ENCODE assay signal across 9 cellular contexts in genomic region chr17:48841395-48841831, GRCh38. TPM values are rescaled to one million over a fixed set of nuclear protein-coding genes. Genes with fewer than 3 reads are reported as not detected.
A peak's percentile ranks its signal among the peaks of the same experiment; 100 is the strongest.
DNase-seq lines count a peak whose midpoint lies in the region; ATAC-seq and TF ChIP-seq lines count a peak whose summit lies in the region.
"Had no signal": no experiment of that assay in that cellular context is flagged by ENCODE, and none has a peak within 500 bp of the region (broad histone marks: within the 10 kb centered on the region; RNA-seq: fewer than 3 reads in every experiment).

No MANE protein-coding gene starts in this region.

- no peak for DNase-seq in BJ (ENCODE audit: low read depth)
- DNase-seq in activated B cell treated with CpG ODN at 0.5 μM for 24 hours = no peak
- peak; percentile 88 for DNase-seq in fibroblast of villous mesenchyme (ENCODE audit: low read depth)
- no peak for DNase-seq in NCI-H187 (lab: John Stamatoyannopoulos, UW)
- DNase-seq in SHP77 treated with DMSO at 0.1 percent for 48 hours (lab: John Stamatoyannopoulos, UW) = no peak

- POLR2A ChIA-PET in BJ (lab: Charles Lee) (no interaction called here), activated B cell treated with CpG ODN at 0.5 μM for 24 hours (lab: Charles Lee) (interaction anchor here (0.5 to 1.8 kb wide), 6 partner anchors 10 to 400 kb away, joined by 3 to 14 read pairs (median 4); partner anchors contain the start of genes CALCOCO2, SNF8 and TTLL6)

- H3K27ac Mint-ChIP-seq in activated B cell treated with CpG ODN at 0.5 μM for 24 hours = peak overlapping the region; percentile 93

- intact Hi-C loops in activated B cell treated with CpG ODN at 0.5 μM for 24 hours (cut with micrococcal nuclease) = loop anchor here (1.0 kb wide), 2 partner anchors 10 to 27 kb away; partner anchors contain the start of gene CALCOCO2

- H3K4me3 Mint-ChIP-seq in activated B cell treated with CpG ODN at 0.5 μM for 24 hours = peak overlapping the region; percentile 82
- H3K4me3 Mint-ChIP-seq: neural crest cell had no signal

- CTCF ChIA-PET in BJ (lab: Yijun Ruan, JAX) (interaction anchor here (1.2 kb wide), 3 partner anchors 11 to 37 kb away, joined by 3 to 5 read pairs (median 4); no protein-coding TSS in a partner anchor), activated B cell treated with CpG ODN at 0.5 μM for 24 hours (lab: Charles Lee) (interaction anchor here (0.7 to 2.4 kb wide), 4 partner anchors 26 to 194 kb away, joined by 5 to 7 read pairs (median 6); no protein-coding TSS in a partner anchor)

- H3K9ac ChIP-seq in rectal smooth muscle tissue (ENCODE audit: low read length) = peak overlapping the region; percentile 56

- peaks cover 33% of the 10 kb centered on the region for H3K36me3 Mint-ChIP-seq in activated B cell treated with CpG ODN at 0.5 μM for 24 hours (ENCODE audit: low read depth)

- H3K4me1 Mint-ChIP-seq in activated B cell treated with CpG ODN at 0.5 μM for 24 hours = peaks cover 57% of the 10 kb centered on the region
- H3K4me1 Mint-ChIP-seq: neural crest cell had no signal

- H3K4me3 ChIP-seq in BJ (ENCODE audit: low read depth, low read length) (peak overlapping the region; percentile 32), fibroblast of villous mesenchyme (ENCODE audit: low read depth, low read length) (peak overlapping the region; percentile 49), rectal smooth muscle tissue (ENCODE audit: low read length) (peak overlapping the region; percentile 43)

- no peaks in the 10 kb centered on the region for H3K27me3 Mint-ChIP-seq in activated B cell treated with CpG ODN at 0.5 μM for 24 hours

- peak overlapping the region; percentile 90 for H3K27ac ChIP-seq in rectal smooth muscle tissue (ENCODE audit: low read depth, low read length)

- ATAC-seq in GM19324 (IDR thresholded peaks at IDR 0.05; ENCODE audit: low FRiP score, unreplicated experiment) = peak; percentile 74
- ATAC-seq in HG03378 (IDR thresholded peaks at IDR 0.05; ENCODE audit: unreplicated experiment) = peak; percentile 79
- ATAC-seq in activated B cell treated with CpG ODN at 0.5 μM for 24 hours (ENCODE audit: low read depth) = peak; percentile 97

- peaks cover 12% of the 10 kb centered on the region for H3K4me1 ChIP-seq in rectal smooth muscle tissue (ENCODE audit: control insufficient read depth, insufficient read depth, low read length)

- H3K27me3 ChIP-seq in BJ (ENCODE audit: control insufficient read depth, insufficient read depth, low read length) (no peaks in the 10 kb centered on the region), rectal smooth muscle tissue (ENCODE audit: control insufficient read depth, insufficient read depth, low read length) (no peaks in the 10 kb centered on the region)

- TF ChIP-seq CTCF in BJ (IDR thresholded peaks at IDR 0.05; ENCODE audit: insufficient read depth, low read depth, low read length) = no peak
- TF ChIP-seq CTCF in activated B cell treated with CpG ODN at 0.5 μM for 24 hours (IDR thresholded peaks at IDR 0.05) = no peak
- TF ChIP-seq CTCF in fibroblast of villous mesenchyme (IDR thresholded peaks at IDR 0.05; ENCODE audit: insufficient read depth, low read depth, low read length) = no peak

- H3K9me3 Mint-ChIP-seq in activated B cell treated with CpG ODN at 0.5 μM for 24 hours = no peaks in the 10 kb centered on the region
- H3K9me3 Mint-ChIP-seq: neural crest cell had no signal

- H3K36me3 ChIP-seq in BJ (ENCODE audit: control insufficient read depth, insufficient read depth, low read length) = peaks cover 3% of the 10 kb centered on the region
- peaks cover 3% of the 10 kb centered on the region for H3K36me3 ChIP-seq in rectal smooth muscle tissue (ENCODE audit: control insufficient read depth, insufficient read depth, low read length)

RNA-seq across cellular contexts. Expression of gene CALCOCO2, which starts 10.6 kb away (rescaled TPM):
- 108 and 137 TPM in 2 replicates for polyA plus RNA-seq in BJ (2011; rRNA removed)
- polyA minus RNA-seq in BJ (2011; rRNA and poly(A)+ RNA removed) = 70.6 and 73.6 TPM in 2 replicates
- total RNA-seq in activated B cell treated with CpG ODN at 0.5 μM for 24 hours (115 TPM in 2 replicates), fibroblast of villous mesenchyme (93.7 and 98.9 TPM in 2 replicates)

RNA-seq across cellular contexts. Expression of gene TTLL6, which starts 24.4 kb away (rescaled TPM):
- polyA plus RNA-seq in BJ (2011; rRNA removed) = 0.02 TPM in 1 of 2 replicates, not detected in the other
- not detected in 2 replicates for polyA minus RNA-seq in BJ (2011; rRNA and poly(A)+ RNA removed)
- not detected in 2 replicates for total RNA-seq in activated B cell treated with CpG ODN at 0.5 μM for 24 hours
- under 0.01 TPM in 2 replicates for total RNA-seq in fibroblast of villous mesenchyme

RNA-seq across cellular contexts. Expression of gene ATP5MC1, which starts 51.2 kb away (rescaled TPM):
- polyA plus RNA-seq in BJ (2011; rRNA removed) = 139 and 142 TPM in 2 replicates
- 34.4 and 75.3 TPM in 2 replicates for polyA minus RNA-seq in BJ (2011; rRNA and poly(A)+ RNA removed)
- total RNA-seq in activated B cell treated with CpG ODN at 0.5 μM for 24 hours (130 and 136 TPM in 2 replicates), fibroblast of villous mesenchyme (28.7 and 62.2 TPM in 2 replicates)
